Comparison of ENCODE assay signal across 36 cellular contexts in genomic region chr17:1220346-1220745, GRCh38. TPM values are rescaled to one million over a fixed set of nuclear protein-coding genes. Genes with fewer than 3 reads are reported as not detected.
"Had no signal": no experiment of that assay in that cellular context is flagged by ENCODE, and none has a peak within 500 bp of the region (broad histone marks: within the 10 kb centered on the region; RNA-seq: fewer than 3 reads in every experiment).

No MANE protein-coding gene starts in this region.

- H3K36me3 ChIP-seq: esophagus squamous epithelium, heart right ventricle, left lung, neural progenitor cell, right atrium auricular region, stomach, thyroid gland had no signal

- FAIRE-seq: islet of Langerhans had no signal

- H3K4me2 ChIP-seq: neural progenitor cell, smooth muscle cell had no signal

- DNase-seq: dermis blood vessel endothelial cell; effector memory CD4-positive, alpha-beta T cell; erythroblast; esophagus squamous epithelium; glutamatergic neuron; heart right ventricle; hippocampal formation; left cardiac atrium; left lung; mesendoderm; midbrain; naive thymus-derived CD4-positive, alpha-beta T cell; stimulated activated CD4-positive, alpha-beta T cell treated with anti-CD3 and anti-CD28 coated beads, Interleukin-12 subunit alpha, Interleukin-12 subunit beta, amount 100 ng/mL, for 4 hours; stimulated activated CD4-positive, alpha-beta T cell treated with anti-CD3 and anti-CD28 coated beads, Interleukin-1b, Interleukin-23, amount 100 ng/mL, for 48 hours; stimulated activated CD4-positive, alpha-beta T cell treated with anti-CD3 and anti-CD28 coated beads, Interleukin-4, amount 100 ng/mL, for 1 hour; stimulated activated CD8-positive, alpha-beta memory T cell treated with anti-CD3 and anti-CD28 coated beads, Interleukin-4, amount 100 ng/mL, for 48 hours; stimulated activated naive CD4-positive, alpha-beta T cell; stomach; thyroid gland; trophoblast cell had no signal

- H3K27ac ChIP-seq: coronary artery, esophagus squamous epithelium, heart right ventricle, left lung, neural progenitor cell, parathyroid adenoma, right atrium auricular region, stomach, thyroid gland had no signal

- H3K4me1 ChIP-seq: esophagus squamous epithelium, heart right ventricle, left lung, parathyroid adenoma, right atrium auricular region, stomach, thyroid gland had no signal

- H3K4me3 ChIP-seq: coronary artery, esophagus squamous epithelium, heart right ventricle, left lung, neural progenitor cell, right atrium auricular region, smooth muscle cell, stomach, thyroid gland had no signal

- H3K27me3 ChIP-seq: left lung, right atrium auricular region, thyroid gland had no signal

- ATAC-seq: heart right ventricle; left cardiac atrium; left lung; naive thymus-derived CD4-positive, alpha-beta T cell; sciatic nerve had no signal

- H3K79me2 ChIP-seq: parathyroid adenoma had no signal

- H3K9ac ChIP-seq: neural progenitor cell, parathyroid adenoma had no signal

- H2AFZ ChIP-seq: neural progenitor cell, parathyroid adenoma had no signal

- H3K9me3 ChIP-seq: esophagus squamous epithelium, left lung, stomach, thyroid gland had no signal

RNA-seq across cellular contexts. Expression of gene BHLHA9, which starts 49.9 kb away (rescaled TPM):
- total RNA-seq: dermis blood vessel endothelial cell; esophagus squamous epithelium; kidney epithelial cell; left cardiac atrium; left lung; lower leg skin; lung microvascular endothelial cell; mucosa of gallbladder; naive thymus-derived CD4-positive, alpha-beta T cell; osteoblast; progenitor cell of endocrine pancreas; right atrium auricular region; sciatic nerve; smooth muscle cell; stomach; subcutaneous adipose tissue; thyroid gland; urinary bladder had no signal
- polyA plus RNA-seq: heart right ventricle; naive thymus-derived CD4-positive, alpha-beta T cell; smooth muscle cell; stomach; urinary bladder had no signal

RNA-seq across cellular contexts. Expression of gene TRARG1, which starts 59.1 kb away (rescaled TPM):
- total RNA-seq: dermis blood vessel endothelial cell, esophagus squamous epithelium, kidney epithelial cell, left lung, lung microvascular endothelial cell, mucosa of gallbladder, osteoblast, progenitor cell of endocrine pancreas, smooth muscle cell, temporal lobe, urinary bladder had no signal
- polyA plus RNA-seq: naive thymus-derived CD4-positive, alpha-beta T cell; smooth muscle cell had no signal
